Comparison of ENCODE assay signal across 12 cellular contexts in genomic region chr6:7314414-7314813, GRCh38. TPM values are rescaled to one million over a fixed set of nuclear protein-coding genes. Genes with fewer than 3 reads are reported as not detected.
DNase-seq lines count a peak whose midpoint lies in the region; ATAC-seq and TF ChIP-seq lines count a peak whose summit lies in the region.
"Had no signal": no experiment of that assay in that cellular context is flagged by ENCODE, and none has a peak within 500 bp of the region (broad histone marks: within the 10 kb centered on the region; RNA-seq: fewer than 3 reads in every experiment).

No MANE protein-coding gene starts in this region.

- TF ChIP-seq CTCF in RWPE2 (IDR thresholded peaks at IDR 0.05; ENCODE audit: poor library complexity, severe bottlenecking) (no peak), type B pancreatic cell (conservative IDR thresholded peaks at IDR 0.05) (no peak)

- peak overlapping the region; percentile 88 for H3K27ac Mint-ChIP-seq in activated naive CD4-positive, alpha-beta T cell treated with anti-CD3 and anti-CD28 coated beads, Interleukin-2, amount 50 U/mL, for 24 hours
- H3K27ac Mint-ChIP-seq in immature natural killer cell: peak overlapping the region; percentile 84 to 92 (median 92)
- peak overlapping the region; percentile 29 for H3K27ac Mint-ChIP-seq in type B pancreatic cell

- H3K27ac ChIP-seq in RWPE2 (ENCODE audit: poor library complexity, severe bottlenecking): peak overlapping the region; percentile 73

- H3K4me1 ChIP-seq in RWPE2 (ENCODE audit: insufficient read depth, poor library complexity, severe bottlenecking): peaks cover 11% of the 10 kb centered on the region

- no peak for DNase-seq in activated naive CD4-positive, alpha-beta T cell treated with Interleukin-2 at 50 U/mL for 16 hours
- DNase-seq in RWPE2 (ENCODE audit: low spot score) (no peak), immature natural killer cell (no peak), type B pancreatic cell (ENCODE audit: extremely low spot score, unreplicated experiment) (no peak)
- no peak for DNase-seq in stimulated activated CD4-positive, alpha-beta T cell treated with anti-CD3 and anti-CD28 coated beads, Interleukin-4, amount 100 ng/mL, for 4 hours
- DNase-seq: NCI-H187; NCI-H774; RPMI8226; stimulated activated naive CD8-positive, alpha-beta T cell treated with anti-CD3 and anti-CD28 coated beads, Interleukin-15, Interleukin-2, amounts not matched to agents 100 U/mL and 50 U/mL, for 24 hours had no signal

- H3K27me3 Mint-ChIP-seq in activated naive CD4-positive, alpha-beta T cell treated with anti-CD3 and anti-CD28 coated beads, Interleukin-2, amount 50 U/mL, for 24 hours: no peaks in the 10 kb centered on the region
- peaks cover 4 to 18% (median 6%) of the 10 kb centered on the region in 3 donors for H3K27me3 Mint-ChIP-seq in immature natural killer cell (ENCODE audit: low read depth in 3 of 3)
- H3K27me3 Mint-ChIP-seq in type B pancreatic cell: no peaks in the 10 kb centered on the region

- no peaks in the 10 kb centered on the region for H3K27me3 ChIP-seq in RWPE2 (ENCODE audit: insufficient read depth, poor library complexity, severe bottlenecking)

- H3K9me3 ChIP-seq in RWPE2 (ENCODE audit: severe bottlenecking): no peaks in the 10 kb centered on the region

- peaks cover 12% of the 10 kb centered on the region for H3K36me3 Mint-ChIP-seq in activated naive CD4-positive, alpha-beta T cell treated with anti-CD3 and anti-CD28 coated beads, Interleukin-2, amount 50 U/mL, for 24 hours
- peaks cover 3 to 6% (median 5%) of the 10 kb centered on the region in 3 donors for H3K36me3 Mint-ChIP-seq in immature natural killer cell
- peaks cover 6% of the 10 kb centered on the region for H3K36me3 Mint-ChIP-seq in type B pancreatic cell

- H3K36me3 ChIP-seq in RWPE2 (ENCODE audit: low read depth): peaks cover 20% of the 10 kb centered on the region

- no peak for ATAC-seq in RWPE2 (ENCODE audit: low read depth)
- ATAC-seq in GM19351 (IDR thresholded peaks at IDR 0.05; ENCODE audit: unreplicated experiment): no peak
- no peak for ATAC-seq in HG03025 (IDR thresholded peaks at IDR 0.05; ENCODE audit: low FRiP score, unreplicated experiment)
- ATAC-seq: stimulated activated naive CD8-positive, alpha-beta T cell treated with anti-CD3 and anti-CD28 coated beads, Interleukin-15, Interleukin-2, amounts not matched to agents 100 U/mL and 50 U/mL, for 24 hours had no signal

- H3K4me3 Mint-ChIP-seq in activated naive CD4-positive, alpha-beta T cell treated with anti-CD3 and anti-CD28 coated beads, Interleukin-2, amount 50 U/mL, for 24 hours: no peak overlapping the region
- H3K4me3 Mint-ChIP-seq in immature natural killer cell: peak overlapping the region; percentile 44 to 93 (median 58)
- peak overlapping the region; percentile 30 for H3K4me3 Mint-ChIP-seq in type B pancreatic cell

- H3K9me3 Mint-ChIP-seq in activated naive CD4-positive, alpha-beta T cell treated with anti-CD3 and anti-CD28 coated beads, Interleukin-2, amount 50 U/mL, for 24 hours: no peaks in the 10 kb centered on the region
- no peaks in the 10 kb centered on the region for H3K9me3 Mint-ChIP-seq in immature natural killer cell
- H3K9me3 Mint-ChIP-seq in type B pancreatic cell: no peaks in the 10 kb centered on the region

- H3K4me1 Mint-ChIP-seq in activated naive CD4-positive, alpha-beta T cell treated with anti-CD3 and anti-CD28 coated beads, Interleukin-2, amount 50 U/mL, for 24 hours: peaks cover 31% of the 10 kb centered on the region
- peaks cover 44 to 50% of the 10 kb centered on the region in 2 donors for H3K4me1 Mint-ChIP-seq in immature natural killer cell
- H3K4me1 Mint-ChIP-seq in type B pancreatic cell (ENCODE audit: unreplicated experiment): peaks cover 6% of the 10 kb centered on the region

- H3K4me3 ChIP-seq in RWPE2 (ENCODE audit: severe bottlenecking): no peak overlapping the region

RNA-seq across cellular contexts. Expression of gene SSR1, which starts 1.4 kb away (rescaled TPM):
- 100 to 1,000 TPM; 134 to 247 (median 207) TPM for polyA plus RNA-seq in immature natural killer cell
- total RNA-seq in type B pancreatic cell (ENCODE audit: low replicate concordance): 116 and 124 TPM in 2 replicates

Comparison
In these comparisons a context has a peak if more than half of its experiments do, and no peak if none do; other contexts are left out.
1. H3K27ac Mint-ChIP-seq: peak in every context shown above with its lines; median percentile 92 in immature natural killer cell; 88 in activated naive CD4-positive, alpha-beta T cell treated with anti-CD3 and anti-CD28 coated beads, Interleukin-2, amount 50 U/mL, for 24 hours; 29 in type B pancreatic cell.